Comparison of ENCODE assay signal across 10 cellular contexts in genomic region chrX:12843668-12844279, GRCh38. TPM values are rescaled to one million over a fixed set of nuclear protein-coding genes. Genes with fewer than 3 reads are reported as not detected.
DNase-seq lines count a peak whose midpoint lies in the region; ATAC-seq and TF ChIP-seq lines count a peak whose summit lies in the region.
"Had no signal": no experiment of that assay in that cellular context is flagged by ENCODE, and none has a peak within 500 bp of the region (broad histone marks: within the 10 kb centered on the region; RNA-seq: fewer than 3 reads in every experiment).

No MANE protein-coding gene starts in this region.

- ATAC-seq in GM21447 (IDR thresholded peaks at IDR 0.05; ENCODE audit: unreplicated experiment): peak; percentile 93
- peak; percentile 95 for ATAC-seq in HG03354 (IDR thresholded peaks at IDR 0.05; ENCODE audit: poor library complexity, severe bottlenecking, unreplicated experiment)
- peak; percentile 36 for ATAC-seq in left colon

- H3K27me3 ChIP-seq in A673 (replicated peaks; ENCODE audit: insufficient read depth, low read depth, low read length, poor library complexity): peaks cover 3% of the 10 kb centered on the region
- H3K27me3 ChIP-seq: neural progenitor cell had no signal

- POLR2A ChIA-PET in A673 (lab: Charles Lee; ENCODE audit: low non-redundant PET): no interaction called here

- H3K9me3 ChIP-seq in A673 (ENCODE audit: low read depth, low read length, poor library complexity, severe bottlenecking): no peaks in the 10 kb centered on the region

- intact Hi-C loops in left colon (cut with DNase I, micrococcal nuclease) (no loop called here), A673 (cut with micrococcal nuclease; ENCODE audit: unreplicated experiment) (no loop called here)

- H3K4me1 ChIP-seq in A673 (ENCODE audit: insufficient read depth, low read length, poor library complexity, severe bottlenecking): no peaks in the 10 kb centered on the region
- H3K4me1 ChIP-seq: neural progenitor cell had no signal

- DNase-seq in left colon: no peak
- DNase-seq in dedifferentiated amniotic fluid mesenchymal stem cell (ENCODE audit: extremely low spot score): no peak
- no peak for DNase-seq in dermis blood vessel endothelial cell
- DNase-seq in erythroblast (lab: John Stamatoyannopoulos, UW): no peak
- DNase-seq in A673 (ENCODE audit: low spot score): no peak

- no peak overlapping the region for H3K27ac ChIP-seq in A673 (ENCODE audit: low read depth, low read length, poor library complexity, severe bottlenecking)
- H3K27ac ChIP-seq: neural progenitor cell had no signal

- CTCF ChIA-PET in A673 (lab: Charles Lee): no interaction called here

- no peak overlapping the region for H3K4me3 ChIP-seq in A673 (ENCODE audit: low read depth, low read length, poor library complexity, severe bottlenecking)
- H3K4me3 ChIP-seq: neural progenitor cell had no signal

- no TSS peak for BruUV-seq in A673 (replicated peaks; lab: Mats Ljungman, UMichigan)

- no peaks in the 10 kb centered on the region for H3K36me3 ChIP-seq in A673 (ENCODE audit: insufficient read depth, low read length, poor library complexity, severe bottlenecking)
- H3K36me3 ChIP-seq: neural progenitor cell had no signal

- no peak for TF ChIP-seq CTCF in A673 (conservative IDR thresholded peaks at IDR 0.05; ENCODE audit: low read depth, low read length)

- TF ChIP-seq POLR2A in GM18526 (IDR thresholded peaks at IDR 0.05; ENCODE audit: extremely low read depth, insufficient read length) (peak; percentile 28), erythroblast (IDR thresholded peaks at IDR 0.05; ENCODE audit: low read length) (no peak)

RNA-seq across cellular contexts. Expression of gene TLR7, which starts 23.1 kb away (rescaled TPM):
- 1 to 10 TPM in 1 of 2 donors, under 1 TPM in 1; 0.27 to 2.0 TPM for total RNA-seq in left colon
- total RNA-seq in dermis blood vessel endothelial cell: not detected in 2 replicates
- total RNA-seq in A673 (2021): 0.11 TPM in 2 replicates
- total RNA-seq: fibroblast of lung had no signal

RNA-seq across cellular contexts. Expression of gene PRPS2, which starts 52.6 kb away (rescaled TPM):
- total RNA-seq in left colon: 10 to 100 TPM; 45.1 to 57.0 TPM
- 21.3 and 27.7 TPM in 2 replicates for total RNA-seq in dermis blood vessel endothelial cell
- 38.9 and 41.2 TPM in 2 replicates for total RNA-seq in A673 (2021)

Comparison
In these comparisons a context has a peak if more than half of its experiments do, and no peak if none do; other contexts are left out.
1. ATAC-seq: peak in every context shown above with its lines; median percentile 95 in HG03354; 93 in GM21447; 36 in left colon.